Comparison of ENCODE assay signal across 22 cellular contexts in the genomic region with DNA sequence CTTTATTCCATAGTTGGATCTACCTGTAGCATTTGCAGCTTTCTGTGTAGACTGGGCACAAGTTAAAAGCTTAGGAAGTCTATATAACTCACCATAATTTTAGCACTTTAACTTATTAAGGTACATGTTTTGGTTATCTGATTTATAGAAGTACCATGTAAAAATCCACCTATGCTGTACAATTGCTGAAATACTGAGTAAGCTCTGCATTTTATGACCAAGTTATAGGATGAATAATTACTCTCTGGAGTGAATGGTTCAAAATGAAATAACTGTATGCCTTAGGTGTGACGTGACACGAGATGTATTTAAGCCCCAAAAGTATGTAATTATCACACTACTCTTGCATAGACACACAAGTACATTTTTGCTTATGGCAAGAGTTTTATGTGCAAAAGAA.
"Had no signal": no experiment of that assay in that cellular context is flagged by ENCODE, and none has a peak within 500 bp of the region (broad histone marks: within the 10 kb centered on the region; RNA-seq: fewer than 3 reads in every experiment).

No MANE protein-coding gene starts in this region.

- DNase-seq: colonic mucosa; cortex of kidney; effector CD8-positive, alpha-beta T cell; effector memory CD8-positive, alpha-beta T cell; endodermal cell; erythroblast; esophagus squamous epithelium; foreskin fibroblast; head of caudate nucleus; heart right ventricle; hippocampal formation; left cardiac atrium; left lung; left ventricle myocardium superior; lower lobe of right lung; mesenchymal stem cell; midbrain; naive thymus-derived CD4-positive, alpha-beta T cell had no signal

- H3K4me1 ChIP-seq: colonic mucosa had no signal

- H3K27ac ChIP-seq: colonic mucosa, epithelial cell of prostate, esophagus squamous epithelium, gastroesophageal sphincter, heart right ventricle, left lung, lower lobe of right lung had no signal

- H3K9me3 ChIP-seq: colonic mucosa, lower lobe of right lung had no signal

- H3K27ac Mint-ChIP-seq: dendritic cell treated with granulocyte-macrophage colony-stimulating factor and Interleukin-4, amounts not matched to agents 40 ng/mL and 50 ng/mL, for 4 days; effector memory CD8-positive, alpha-beta T cell; endodermal cell; naive thymus-derived CD4-positive, alpha-beta T cell had no signal

- H3K4me3 Mint-ChIP-seq: dendritic cell treated with granulocyte-macrophage colony-stimulating factor and Interleukin-4, amounts not matched to agents 40 ng/mL and 50 ng/mL, for 4 days; effector memory CD8-positive, alpha-beta T cell; endodermal cell; naive thymus-derived CD4-positive, alpha-beta T cell had no signal

- H3K27me3 Mint-ChIP-seq: dendritic cell treated with granulocyte-macrophage colony-stimulating factor and Interleukin-4, amounts not matched to agents 40 ng/mL and 50 ng/mL, for 4 days; effector memory CD8-positive, alpha-beta T cell; naive thymus-derived CD4-positive, alpha-beta T cell had no signal

- H3K4me3 ChIP-seq: colonic mucosa, esophagus squamous epithelium, gastroesophageal sphincter, heart right ventricle, left lung, lower lobe of right lung had no signal

- H3K36me3 ChIP-seq: colonic mucosa, esophagus squamous epithelium, gastroesophageal sphincter, heart right ventricle, left lung, lower lobe of right lung had no signal

- ATAC-seq: effector memory CD8-positive, alpha-beta T cell; esophagus mucosa; gastroesophageal sphincter; left cardiac atrium; left lung; lower lobe of right lung; naive thymus-derived CD4-positive, alpha-beta T cell had no signal
